Comparison of ENCODE assay signal across 15 cellular contexts in the genomic region with DNA sequence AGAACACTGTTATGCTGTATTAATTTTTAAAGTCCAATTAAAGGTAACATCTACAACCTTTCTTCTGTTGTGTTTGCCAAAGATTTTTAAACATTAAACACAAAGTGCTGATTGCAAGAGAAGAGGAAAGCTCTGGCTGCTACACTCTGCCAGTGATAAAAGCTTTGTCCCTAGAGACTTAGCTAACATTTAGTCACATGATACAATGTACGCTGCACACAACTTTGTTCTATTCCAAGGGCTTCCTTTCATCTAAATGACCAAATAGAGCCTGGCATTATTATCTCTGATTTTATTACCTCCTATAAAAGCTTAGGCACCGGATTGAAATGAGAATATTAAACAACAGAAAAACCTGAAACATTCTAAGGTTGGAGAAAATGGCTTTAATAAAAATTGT.
DNase-seq lines count a peak whose midpoint lies in the region; FAIRE-seq and TF ChIP-seq lines count a peak whose summit lies in the region.
"Had no signal": no experiment of that assay in that cellular context is flagged by ENCODE, and none has a peak within 500 bp of the region (broad histone marks: within the 10 kb centered on the region; RNA-seq: fewer than 3 reads in every experiment).

No MANE protein-coding gene starts in this region.

- WGBS in small intestine, 3 donors, result 17 to 45% (median 29%) methylated on average over 2 of the region's 2 CpGs

- no peaks in the 10 kb centered on the region for H3K9me2 ChIP-seq in MM.1S (replicated peaks; ENCODE audit: insufficient read depth, low read length)

- H3K27me3 ChIP-seq in small intestine (ENCODE audit: control insufficient read depth in 2 of 2, insufficient read depth in 2 of 2, low read length in 2 of 2), result no peaks in the 10 kb centered on the region
- H3K27me3 ChIP-seq in MM.1S (replicated peaks; ENCODE audit: insufficient read depth, low read length), result no peaks in the 10 kb centered on the region
- H3K27me3 ChIP-seq: esophagus muscularis mucosa, suprapubic skin had no signal

- H4K20me1 ChIP-seq in MM.1S (ENCODE audit: insufficient read depth, low read length), result no peaks in the 10 kb centered on the region

- H2AFZ ChIP-seq in MM.1S (ENCODE audit: low read length), result no peak overlapping the region

- H3K79me2 ChIP-seq in MM.1S (ENCODE audit: low read length), result no peaks in the 10 kb centered on the region

- no peak overlapping the region for H3K9ac ChIP-seq in MM.1S (ENCODE audit: low read length)

- H3K27ac ChIP-seq in small intestine (ENCODE audit: low read depth in 1 of 2, low read length in 1 of 2) (no peak overlapping the region), MM.1S (ENCODE audit: low read length) (no peak overlapping the region)
- H3K27ac ChIP-seq: esophagus muscularis mucosa, suprapubic skin had no signal

- H3K4me3 ChIP-seq in fibroblast of the aortic adventitia (ENCODE audit: low read depth, low read length) (no peak overlapping the region), small intestine (ENCODE audit: low read depth in 1 of 2, low read length in 2 of 2) (no peak overlapping the region), MM.1S (ENCODE audit: low read length) (no peak overlapping the region)
- H3K4me3 ChIP-seq: esophagus muscularis mucosa, suprapubic skin had no signal

- TF ChIP-seq CTCF in fibroblast of the aortic adventitia (IDR thresholded peaks at IDR 0.05; ENCODE audit: insufficient read depth, low read length) (no peak), MM.1S (IDR thresholded peaks at IDR 0.05; ENCODE audit: low read length) (no peak)

- H3K4me1 ChIP-seq in small intestine (ENCODE audit: control insufficient read depth in 2 of 2, insufficient read depth in 1 of 2, low read depth in 1 of 2, low read length in 1 of 2), result no peaks in the 10 kb centered on the region
- H3K4me1 ChIP-seq in MM.1S (ENCODE audit: low read length), result no peaks in the 10 kb centered on the region
- H3K4me1 ChIP-seq: esophagus muscularis mucosa, suprapubic skin had no signal

- FAIRE-seq in small intestine (lab: Jason Lieb, UNC), result peak; percentile 36
- FAIRE-seq: A204.1, H54, RCC 7860 had no signal

- no peak overlapping the region for H3K4me2 ChIP-seq in MM.1S (ENCODE audit: low read depth, low read length)

- DNase-seq in NCI-H1417 (lab: John Stamatoyannopoulos, UW), result peak in 2 of 3 experiments; percentile 31 to 42
- no peak for DNase-seq in NCI-H1417 treated with DMSO at 0.1 percent for 48 hours (lab: John Stamatoyannopoulos, UW)
- DNase-seq in NCI-H748 (lab: John Stamatoyannopoulos, UW; ENCODE audit: unreplicated experiment), result peak; percentile 58
- DNase-seq in fibroblast of the aortic adventitia (ENCODE audit: low read depth), result peak; percentile 56
- peak; percentile 86 for DNase-seq in small intestine
- DNase-seq in activated CD8-positive, alpha-beta memory T cell treated with anti-CD3 and anti-CD28 coated beads for 24 hours, result no peak
- no peak for DNase-seq in MM.1S
- no peak for DNase-seq in OCI-M2 (lab: John Stamatoyannopoulos, UW; ENCODE audit: unreplicated experiment)
- DNase-seq: activated CD4-positive, alpha-beta T cell treated with anti-CD3 and anti-CD28 coated beads, Interleukin-2, amount 10 ng/mL, durations not matched to agents 24 days and 14 days; Caco-2 had no signal

- no peaks in the 10 kb centered on the region for H3K9me3 ChIP-seq in small intestine (ENCODE audit: control insufficient read depth, low read depth)
- H3K9me3 ChIP-seq in MM.1S (replicated peaks; ENCODE audit: insufficient read depth, low read length), result no peaks in the 10 kb centered on the region
- H3K9me3 ChIP-seq: Caco-2, esophagus muscularis mucosa, suprapubic skin had no signal

- H3K36me3 ChIP-seq in small intestine (ENCODE audit: control insufficient read depth in 2 of 2, insufficient read depth in 2 of 2, low read length in 2 of 2), result no peaks in the 10 kb centered on the region
- no peaks in the 10 kb centered on the region for H3K36me3 ChIP-seq in MM.1S (replicated peaks; ENCODE audit: insufficient read depth, low read length)
- H3K36me3 ChIP-seq: esophagus muscularis mucosa, suprapubic skin had no signal

- no peaks in the 10 kb centered on the region for H3F3A ChIP-seq in MM.1S (ENCODE audit: insufficient read depth, low read length)

Comparison
In these comparisons a context has a peak if more than half of its experiments do, and no peak if none do; other contexts are left out.
1. DNase-seq: peak in NCI-H1417 (2 of 3), NCI-H748 (single experiment), fibroblast of the aortic adventitia (single experiment) and small intestine (single experiment); none in NCI-H1417 treated with DMSO at 0.1 percent for 48 hours (single experiment), activated CD8-positive, alpha-beta memory T cell treated with anti-CD3 and anti-CD28 coated beads for 24 hours (single experiment), MM.1S (single experiment) and OCI-M2 (single experiment).